ENCODE assay signal across 13 cellular contexts in the genomic region with DNA sequence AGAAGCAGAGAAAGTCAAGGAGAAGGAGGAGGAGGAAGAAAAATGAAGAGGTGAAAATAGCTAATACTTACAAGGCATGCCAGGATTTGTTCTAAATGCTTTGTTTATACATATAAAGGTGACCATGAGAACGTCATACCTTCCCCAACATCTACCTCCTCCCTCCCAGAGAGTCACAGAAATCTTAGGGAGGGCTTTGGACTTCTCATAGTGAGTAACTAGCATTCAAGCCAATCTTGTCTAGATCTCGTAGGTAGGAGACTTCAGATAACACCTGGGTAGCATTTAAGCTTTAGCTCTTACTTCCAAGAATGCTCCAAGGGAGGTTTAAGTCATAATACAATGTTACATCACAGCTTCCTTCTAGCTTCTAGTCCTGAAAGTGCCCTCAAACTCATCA. TPM values are rescaled to one million over a fixed set of nuclear protein-coding genes. Genes with fewer than 3 reads are reported as not detected.
DNase-seq lines count a peak whose midpoint lies in the region; ATAC-seq and TF ChIP-seq lines count a peak whose summit lies in the region.
"Had no signal": no experiment of that assay in that cellular context is flagged by ENCODE, and none has a peak within 500 bp of the region (broad histone marks: within the 10 kb centered on the region; RNA-seq: fewer than 3 reads in every experiment).

No MANE protein-coding gene starts in this region.

- POLR2A ChIA-PET in HCT116 (lab: Charles Lee), result interaction anchor here (0.6 to 1.8 kb wide), 5 partner anchors 11 to 764 kb away, joined by 3 to 17 read pairs (median 4); partner anchors contain the start of gene SETD9

- TF ChIP-seq POLR2A in HCT116 (IDR thresholded peaks at IDR 0.05; ENCODE audit: borderline replicate concordance, extremely low read depth, insufficient read depth, insufficient read length) (no peak), NB4 (IDR thresholded peaks at IDR 0.05; ENCODE audit: extremely low read depth, insufficient read length) (no peak)

- H3K79me2 ChIP-seq in HCT116 (ENCODE audit: insufficient read depth, low read length), result no peaks in the 10 kb centered on the region

- intact Hi-C loops in HCT116 (cut with micrococcal nuclease), result loop anchor here (5.0 kb wide), 1 partner anchor 865 kb away; no protein-coding TSS in a partner anchor

- TF ChIP-seq CTCF in HCT116 (IDR thresholded peaks at IDR 0.05 in 2 of 3, conservative IDR thresholded peaks at IDR 0.05 in 1 of 3; ENCODE audit: borderline replicate concordance in 1 of 3, insufficient read depth in 1 of 3, low read depth in 2 of 3, low read length in 2 of 3) (no peak), NB4 (IDR thresholded peaks at IDR 0.05; ENCODE audit: low read depth, low read length) (no peak), epithelial cell of esophagus (IDR thresholded peaks at IDR 0.05; ENCODE audit: insufficient read depth, low read depth, low read length, missing control alignments) (no peak), foreskin fibroblast (IDR thresholded peaks at IDR 0.05; ENCODE audit: low read depth, low read length) (no peak)

- no peaks in the 10 kb centered on the region for H3K27me3 ChIP-seq in HCT116 (ENCODE audit: insufficient read depth, low read length)

- CTCF ChIA-PET in HCT116 (lab: Charles Lee), result interaction anchor here (1.1 to 2.7 kb wide), 15 partner anchors 9 to 868 kb away, joined by 3 to 37 read pairs (median 4); partner anchors contain the start of gene SETD9

- no peaks in the 10 kb centered on the region for H3K9me2 ChIP-seq in HCT116 (ENCODE audit: insufficient read depth)

- H3K36me3 ChIP-seq in HCT116 (ENCODE audit: control insufficient read depth in 1 of 2, insufficient read depth in 2 of 2, low read length in 2 of 2), result no peaks in the 10 kb centered on the region
- H3K36me3 ChIP-seq: HAP-1 had no signal

- no peaks in the 10 kb centered on the region; a peak in 1 of 4 replicates for H3K4me1 ChIP-seq in HCT116 (ENCODE audit: control insufficient read depth in 1 of 2, insufficient read depth in 2 of 2, low read length in 2 of 2)
- H3K4me1 ChIP-seq: HAP-1 had no signal

- no peak overlapping the region for H3K9ac ChIP-seq in HCT116 (ENCODE audit: low read length)
- H3K9ac ChIP-seq: GM23248 had no signal

- no peak overlapping the region for H3K27ac ChIP-seq in HCT116 (ENCODE audit: low read depth, low read length)
- H3K27ac ChIP-seq: GM23248 had no signal

- no peak overlapping the region for H3K4me2 ChIP-seq in HCT116 (ENCODE audit: low read length)

- DNase-seq in NCI-H510A treated with DMSO at 0.1 percent for 48 hours (lab: John Stamatoyannopoulos, UW), result peak; percentile 0
- no peak for DNase-seq in NCI-H510A (lab: John Stamatoyannopoulos, UW)
- no peak for DNase-seq in HCT116 (ENCODE audit: low read depth, low spot score)
- peak; percentile 3 for DNase-seq in NB4 (ENCODE audit: low read depth)
- peak; percentile 61 for DNase-seq in epithelial cell of esophagus (ENCODE audit: low read depth)
- DNase-seq in NCI-H748 treated with DMSO at 0.1 percent for 48 hours (lab: John Stamatoyannopoulos, UW), result no peak
- DNase-seq in foreskin fibroblast, result no peak
- DNase-seq: DMS79 treated with DMSO at 0.1 percent for 48 hours, NCI-H1048, NCI-H2171 had no signal

- RAD21 ChIA-PET in HCT116 (lab: Charles Lee; ENCODE audit: low non-redundant PET in 1 of 2, low total read pairs in 2 of 2, uncharacterized antibody in 2 of 2, unreplicated experiment in 2 of 2), result interaction anchor here (1.1 to 2.6 kb wide), 3 partner anchors 141 to 237 kb away, joined by 3 to 14 read pairs (median 4); partner anchors contain the start of gene SETD9 (in 1 of the 2)

- no peaks in the 10 kb centered on the region for H3K9me3 ChIP-seq in HCT116 (ENCODE audit: control insufficient read depth in 1 of 2, insufficient read depth in 1 of 2, low read depth in 1 of 2, low read length in 2 of 2)
- H3K9me3 ChIP-seq: HAP-1 had no signal

- peak overlapping the region; percentile 92 for H2AFZ ChIP-seq in HCT116 (ENCODE audit: low read depth, low read length, poor library complexity, severe bottlenecking)
- H2AFZ ChIP-seq: GM23248 had no signal

- no peaks in the 10 kb centered on the region for H4K20me1 ChIP-seq in HCT116 (ENCODE audit: insufficient read depth)

- TF ChIP-seq RAD21 in HCT116 (IDR thresholded peaks at IDR 0.05; ENCODE audit: low read depth), result no peak

- ATAC-seq in HCT116 (no peak), HG03108 (IDR thresholded peaks at IDR 0.05; ENCODE audit: unreplicated experiment) (no peak)

- no TSS peak for BruUV-seq in HCT116 (replicated peaks; lab: Mats Ljungman, UMichigan)

- H3K4me3 ChIP-seq in HCT116 (replicated peaks in 1 of 2; ENCODE audit: low read depth in 1 of 2, low read length in 2 of 2) (no peak overlapping the region), NB4 (ENCODE audit: low read depth, low read length) (peak overlapping the region; percentile 25), epithelial cell of esophagus (ENCODE audit: low read length) (no peak overlapping the region), foreskin fibroblast (ENCODE audit: low read depth in 1 of 2, low read length in 2 of 2) (no peak overlapping the region)
- H3K4me3 ChIP-seq: GM23248, HAP-1 had no signal

TF ChIP-seq in HCT116, 20 proteins besides CTCF, POLR2A, EP300 and RAD21:
- TF ChIP-seq, protein P1, sequence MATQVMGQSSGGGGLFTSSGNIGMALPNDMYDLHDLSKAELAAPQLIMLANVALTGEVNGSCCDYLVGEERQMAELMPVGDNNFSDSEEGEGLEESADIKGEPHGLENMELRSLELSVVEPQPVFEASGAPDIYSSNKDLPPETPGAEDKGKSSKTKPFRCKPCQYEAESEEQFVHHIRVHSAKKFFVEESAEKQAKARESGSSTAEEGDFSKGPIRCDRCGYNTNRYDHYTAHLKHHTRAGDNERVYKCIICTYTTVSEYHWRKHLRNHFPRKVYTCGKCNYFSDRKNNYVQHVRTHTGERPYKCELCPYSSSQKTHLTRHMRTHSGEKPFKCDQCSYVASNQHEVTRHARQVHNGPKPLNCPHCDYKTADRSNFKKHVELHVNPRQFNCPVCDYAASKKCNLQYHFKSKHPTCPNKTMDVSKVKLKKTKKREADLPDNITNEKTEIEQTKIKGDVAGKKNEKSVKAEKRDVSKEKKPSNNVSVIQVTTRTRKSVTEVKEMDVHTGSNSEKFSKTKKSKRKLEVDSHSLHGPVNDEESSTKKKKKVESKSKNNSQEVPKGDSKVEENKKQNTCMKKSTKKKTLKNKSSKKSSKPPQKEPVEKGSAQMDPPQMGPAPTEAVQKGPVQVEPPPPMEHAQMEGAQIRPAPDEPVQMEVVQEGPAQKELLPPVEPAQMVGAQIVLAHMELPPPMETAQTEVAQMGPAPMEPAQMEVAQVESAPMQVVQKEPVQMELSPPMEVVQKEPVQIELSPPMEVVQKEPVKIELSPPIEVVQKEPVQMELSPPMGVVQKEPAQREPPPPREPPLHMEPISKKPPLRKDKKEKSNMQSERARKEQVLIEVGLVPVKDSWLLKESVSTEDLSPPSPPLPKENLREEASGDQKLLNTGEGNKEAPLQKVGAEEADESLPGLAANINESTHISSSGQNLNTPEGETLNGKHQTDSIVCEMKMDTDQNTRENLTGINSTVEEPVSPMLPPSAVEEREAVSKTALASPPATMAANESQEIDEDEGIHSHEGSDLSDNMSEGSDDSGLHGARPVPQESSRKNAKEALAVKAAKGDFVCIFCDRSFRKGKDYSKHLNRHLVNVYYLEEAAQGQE (IDR thresholded peaks at IDR 0.05; ENCODE audit: low read depth), result no peak
- TF ChIP-seq, protein P2, sequence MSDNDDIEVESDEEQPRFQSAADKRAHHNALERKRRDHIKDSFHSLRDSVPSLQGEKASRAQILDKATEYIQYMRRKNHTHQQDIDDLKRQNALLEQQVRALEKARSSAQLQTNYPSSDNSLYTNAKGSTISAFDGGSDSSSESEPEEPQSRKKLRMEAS (IDR thresholded peaks at IDR 0.05), result no peak
- no peak for TF ChIP-seq POLR2AphosphoS5 (IDR thresholded peaks at IDR 0.05; ENCODE audit: low read depth, low read length)
- no peak for TF ChIP-seq ELF1 (IDR thresholded peaks at IDR 0.05; ENCODE audit: borderline replicate concordance, low read depth)
- TF ChIP-seq ZFX (IDR thresholded peaks at IDR 0.05), result no peak
- TF ChIP-seq ZNF274 (IDR thresholded peaks at IDR 0.05; ENCODE audit: low read depth, low read length), result no peak
- no peak for TF ChIP-seq YY1 (IDR thresholded peaks at IDR 0.05; ENCODE audit: extremely low read depth, insufficient replicate concordance, low read depth, low read length)
- TF ChIP-seq EGR1 (IDR thresholded peaks at IDR 0.05; ENCODE audit: low read depth), result no peak
- no peak for TF ChIP-seq JUND (IDR thresholded peaks at IDR 0.05)

RNA-seq across cellular contexts. Expression of gene GPBP1, which starts 36.5 kb away (rescaled TPM):
- 69.5 TPM for total RNA-seq in HCT116 (2021; ENCODE audit: unreplicated experiment)
- 28.8 and 34.2 TPM in 2 replicates for polyA plus RNA-seq in HCT116 (2012)

Comparison
In these comparisons a context has a peak if more than half of its experiments do, and no peak if none do; other contexts are left out.
1. DNase-seq: peak in NCI-H510A treated with DMSO at 0.1 percent for 48 hours (single experiment), NB4 (single experiment) and epithelial cell of esophagus (single experiment); none in NCI-H510A (single experiment), HCT116 (single experiment), NCI-H748 treated with DMSO at 0.1 percent for 48 hours (single experiment) and foreskin fibroblast (0 of 2).